In genomic region chr3:55014081-55014480, GRCh38 we compare ENCODE assay signal across 23 cellular contexts.
"Had no signal": no experiment of that assay in that cellular context is flagged by ENCODE, and none has a peak within 500 bp of the region (broad histone marks: within the 10 kb centered on the region; RNA-seq: fewer than 3 reads in every experiment).

No MANE protein-coding gene starts in this region.

- H3K27ac ChIP-seq: brain microvascular endothelial cell, epithelial cell of prostate had no signal

- H3K27me3 ChIP-seq: brain microvascular endothelial cell had no signal

- H3K4me3 ChIP-seq: lung had no signal

- ATAC-seq: activated T-cell treated with anti-CD3 and anti-CD28 coated beads, Interleukin-2, amount 50 U/mL, for 4 hours; left lobe of liver; natural killer cell treated with Interleukin-12 subunit alpha and Interleukin-12 subunit beta and Interleukin-15 and Interleukin-18, amount 100 ng/mL, for 72 hours had no signal

- DNase-seq: activated CD4-positive, alpha-beta T cell treated with anti-CD3 and anti-CD28 coated beads, Interleukin-2, amount 10 ng/mL, durations not matched to agents 24 days and 14 days; activated CD4-positive, CD25-positive, alpha-beta regulatory T cell; activated CD8-positive, alpha-beta memory T cell treated with anti-CD3 and anti-CD28 coated beads, Interleukin-2, amount 50 U/mL, for 4 hours; activated gamma-delta T cell; activated T-cell treated with anti-CD3 and anti-CD28 coated beads, Interleukin-2, amount 50 U/mL, for 4 hours; brain microvascular endothelial cell; central memory CD4-positive, alpha-beta T cell; endodermal cell; foreskin melanocyte; hypothalamus; islet precursor cell; posterior cingulate gyrus; retina; stimulated activated CD4-positive, alpha-beta T cell treated with anti-CD3 and anti-CD28 coated beads, Interleukin-12 subunit alpha, Interleukin-12 subunit beta, amount 100 ng/mL, for 4 hours; stimulated activated CD4-positive, alpha-beta T cell treated with anti-CD3 and anti-CD28 coated beads, Interleukin-1b, Interleukin-23, amount 100 ng/mL, for 48 hours; stimulated activated CD8-positive, alpha-beta memory T cell treated with anti-CD3 and anti-CD28 coated beads, Interleukin-4, amount 100 ng/mL, for 48 hours; stimulated activated naive CD4-positive, alpha-beta T cell; T-helper 1 cell; T-helper 9 cell had no signal

- H3K36me3 ChIP-seq: brain microvascular endothelial cell had no signal
